In genomic region chr11:61728940-61729219, GRCh38 we compare ENCODE assay signal across 14 cellular contexts. TPM values are rescaled to one million over a fixed set of nuclear protein-coding genes. Genes with fewer than 3 reads are reported as not detected.
A peak's percentile ranks its signal among the peaks of the same experiment; 100 is the strongest.
DNase-seq lines count a peak whose midpoint lies in the region; ATAC-seq and TF ChIP-seq lines count a peak whose summit lies in the region.
"Had no signal": no experiment of that assay in that cellular context is flagged by ENCODE, and none has a peak within 500 bp of the region (broad histone marks: within the 10 kb centered on the region; RNA-seq: fewer than 3 reads in every experiment).

No MANE protein-coding gene starts in this region.

- H3K36me3 ChIP-seq in CD8-positive, alpha-beta T cell (ENCODE audit: insufficient read depth, low read length) = no peaks in the 10 kb centered on the region
- peaks cover 0 to 50% (median 0%) of the 10 kb centered on the region in 6 donors for H3K36me3 ChIP-seq in spleen

- H3K27me3 Mint-ChIP-seq in CD8-positive, alpha-beta T cell (ENCODE audit: low read depth) = no peaks in the 10 kb centered on the region

- POLR2A ChIA-PET in RWPE1 (lab: Yijun Ruan, JAX; ENCODE audit: low non-redundant PET) = no interaction called here
- POLR2A ChIA-PET in CD8-positive, alpha-beta T cell (lab: Charles Lee) = no interaction called here

- intact Hi-C loops in CD8-positive, alpha-beta T cell (cut with DNase I, micrococcal nuclease) = no loop called here
- intact Hi-C loops in spleen (cut with DNase I; ENCODE audit: low total_unique reads) = no loop called here

- TF ChIP-seq CTCF in GM12865 (IDR thresholded peaks at IDR 0.05; ENCODE audit: insufficient read depth, low read depth, low read length, missing control alignments) = no peak
- TF ChIP-seq CTCF in RWPE1 (conservative IDR thresholded peaks at IDR 0.05; ENCODE audit: low read depth) = no peak
- no peak for TF ChIP-seq CTCF in foreskin fibroblast (IDR thresholded peaks at IDR 0.05; ENCODE audit: low read depth, low read length)
- TF ChIP-seq CTCF in CD8-positive, alpha-beta T cell (IDR thresholded peaks at IDR 0.05) = no peak
- no peak for TF ChIP-seq CTCF in spleen (IDR thresholded peaks at IDR 0.05 in 8 of 11, conservative IDR thresholded peaks at IDR 0.05 in 3 of 11)

- peaks cover 2% of the 10 kb centered on the region for H3K4me1 Mint-ChIP-seq in CD8-positive, alpha-beta T cell (ENCODE audit: low read depth)

- no peak for ATAC-seq in HG02610 (IDR thresholded peaks at IDR 0.05; ENCODE audit: unreplicated experiment)
- no peak for ATAC-seq in CD8-positive, alpha-beta T cell

- no peaks in the 10 kb centered on the region for H3K9me3 Mint-ChIP-seq in CD8-positive, alpha-beta T cell
- H3K9me3 Mint-ChIP-seq: CD8-positive, alpha-beta memory T cell; nephron had no signal

- CTCF ChIA-PET in RWPE1 (lab: Yijun Ruan, JAX) = interaction anchor here (0.5 kb wide), 1 partner anchor 300 kb away, joined by 3 read pairs; no protein-coding TSS in a partner anchor
- CTCF ChIA-PET in CD8-positive, alpha-beta T cell (lab: Charles Lee) = interaction anchor here (1.0 to 1.9 kb wide), 3 partner anchors 8 to 91 kb away, joined by 3 to 5 read pairs (median 4); no protein-coding TSS in a partner anchor

- peak overlapping the region; percentile 61; the same call in 1 of the 2 replicates for H3K27ac ChIP-seq in RWPE1
- H3K27ac ChIP-seq in CD8-positive, alpha-beta T cell (ENCODE audit: low read depth, low read length) = no peak overlapping the region
- H3K27ac ChIP-seq in spleen = no peak overlapping the region
- H3K27ac ChIP-seq: coronary artery, hepatocyte, KMS-11 had no signal

- H3K27ac Mint-ChIP-seq in CD8-positive, alpha-beta T cell = no peak overlapping the region
- H3K27ac Mint-ChIP-seq: CD8-positive, alpha-beta memory T cell; nephron had no signal

- no peaks in the 10 kb centered on the region for H3K4me1 ChIP-seq in CD8-positive, alpha-beta T cell (ENCODE audit: insufficient read depth, low read length)
- peaks cover 0 to 11% (median 7%) of the 10 kb centered on the region in 6 donors for H3K4me1 ChIP-seq in spleen

- H3K4me3 ChIP-seq in GM12865 (ENCODE audit: low read depth, low read length) (no peak overlapping the region), foreskin fibroblast (ENCODE audit: low read depth in 1 of 2, low read length in 2 of 2) (no peak overlapping the region), spleen (no peak overlapping the region)
- H3K4me3 ChIP-seq in CD8-positive, alpha-beta T cell (ENCODE audit: low read depth, low read length) = no peak overlapping the region
- H3K4me3 ChIP-seq: coronary artery, hepatocyte had no signal

- no peak overlapping the region for H3K4me3 Mint-ChIP-seq in CD8-positive, alpha-beta T cell
- H3K4me3 Mint-ChIP-seq: CD8-positive, alpha-beta memory T cell; nephron had no signal

- DNase-seq in A172 (ENCODE audit: low spot score) (peak; percentile 90), GM12865 (ENCODE audit: low read depth) (peak; percentile 52), RWPE1 (ENCODE audit: low spot score) (peak; percentile 80), foreskin fibroblast (peak; percentile 37 to 73), spleen (no peak), KG1 (lab: John Stamatoyannopoulos, UW) (no peak)
- no peak for DNase-seq in CD8-positive, alpha-beta T cell
- DNase-seq: CD8-positive, alpha-beta memory T cell; NCI-H524 had no signal

- WGBS in spleen, 5 donors = 73 to 79% (median 76%) methylated on average over 8 of the region's 8 CpGs

- no peaks in the 10 kb centered on the region for H3K27me3 ChIP-seq in CD8-positive, alpha-beta T cell (ENCODE audit: insufficient read depth, low read length)
- H3K27me3 ChIP-seq in spleen (replicated peaks in 1 of 7) = no peaks in the 10 kb centered on the region
- H3K27me3 ChIP-seq: hepatocyte had no signal

- no peaks in the 10 kb centered on the region for H3K9me3 ChIP-seq in CD8-positive, alpha-beta T cell (ENCODE audit: low read length)
- H3K9me3 ChIP-seq in spleen = no peaks in the 10 kb centered on the region

- no peaks in the 10 kb centered on the region for H3K36me3 Mint-ChIP-seq in CD8-positive, alpha-beta T cell
- H3K36me3 Mint-ChIP-seq: CD8-positive, alpha-beta memory T cell had no signal

- TF ChIP-seq POLR2A in spleen (IDR thresholded peaks at IDR 0.05) = no peak

RNA-seq across cellular contexts. Expression of gene MYRF, which starts 23.6 kb away (rescaled TPM):
- total RNA-seq in A172 (2014; rRNA removed; shearing (Covaris generic)) = 0.98 and 1.4 TPM in 2 replicates
- under 1 TPM; 0.62 to 0.67 TPM for total RNA-seq in CD8-positive, alpha-beta T cell
- total RNA-seq in spleen = 1 to 10 TPM in 1 of 7 donors, under 1 TPM in 6; 0.32 to 1.5 (median 0.79) TPM
- polyA plus RNA-seq in spleen = under 1 TPM; 0.15 to 0.50 (median 0.45) TPM

RNA-seq across cellular contexts. Expression of gene DAGLA, which starts 48.7 kb away (rescaled TPM):
- 0.09 and 1.2 TPM in 2 replicates for total RNA-seq in A172 (2014; rRNA removed; shearing (Covaris generic))
- under 1 TPM; 0.06 to 0.08 TPM for total RNA-seq in CD8-positive, alpha-beta T cell
- total RNA-seq in spleen = 1 to 10 TPM; 2.0 to 5.0 (median 3.9) TPM
- polyA plus RNA-seq in spleen = 1 to 10 TPM in 1 of 3 donors, under 1 TPM in 2; 0.27 to 1.2 (median 0.35) TPM
- polyA plus RNA-seq: CD8-positive, alpha-beta memory T cell had no signal

Comparison
In these comparisons a context has a peak if more than half of its experiments do, and no peak if none do; other contexts are left out.
1. DNase-seq: peak in A172 (single experiment), GM12865 (single experiment), RWPE1 (single experiment) and foreskin fibroblast (2 of 2); none in CD8-positive, alpha-beta T cell (0 of 7), spleen (single experiment) and KG1 (single experiment).